In genomic region chr2:238060542-238061309, GRCh38 we compare ENCODE assay signal across 8 cellular contexts. TPM values are rescaled to one million over a fixed set of nuclear protein-coding genes. Genes with fewer than 3 reads are reported as not detected.
A peak's percentile ranks its signal among the peaks of the same experiment; 100 is the strongest.
DNase-seq lines count a peak whose midpoint lies in the region; ATAC-seq and TF ChIP-seq lines count a peak whose summit lies in the region.

Gene SCLY (plus strand): TSS chr2:238061001. CDS start chr2:238061055, 54 bp downstream.

- no peaks in the 10 kb centered on the region for H3K36me3 ChIP-seq in right atrium auricular region
- no peaks in the 10 kb centered on the region for H3K36me3 ChIP-seq in vagina

- TF ChIP-seq CTCF in right atrium auricular region (IDR thresholded peaks at IDR 0.05) (no peak), vagina (IDR thresholded peaks at IDR 0.05) (peak in 1 of 3 experiments; percentile 21)

- H3K9me3 ChIP-seq in right atrium auricular region (no peaks in the 10 kb centered on the region), vagina (no peaks in the 10 kb centered on the region)

- no peaks in the 10 kb centered on the region for H3K27me3 ChIP-seq in right atrium auricular region
- H3K27me3 ChIP-seq in vagina = no peaks in the 10 kb centered on the region

- peak; percentile 89 for TF ChIP-seq POLR2A in GM15510 (IDR thresholded peaks at IDR 0.05; ENCODE audit: borderline replicate concordance, extremely low read depth, insufficient read length)
- peak in 1 of 2 donors; percentile 56 for TF ChIP-seq POLR2A in vagina (IDR thresholded peaks at IDR 0.05)

- peaks cover 0 to 21% of the 10 kb centered on the region in 2 donors for H3K4me1 ChIP-seq in right atrium auricular region
- peaks cover 20% of the 10 kb centered on the region for H3K4me1 ChIP-seq in vagina

- H3K4me3 ChIP-seq in right atrium auricular region (peak within 1 kb of the TSS; percentile 91 to 92), vagina (peak within 1 kb of the TSS; percentile 80 to 84)

- peak within 1 kb of the TSS; percentile 88 for H3K27ac ChIP-seq in angular gyrus (ENCODE audit: low read depth, low read length)
- H3K27ac ChIP-seq in right atrium auricular region = peak within 1 kb of the TSS; percentile 92 to 93
- peak within 1 kb of the TSS; percentile 75 for H3K27ac ChIP-seq in vagina

- ATAC-seq in HG02885 (IDR thresholded peaks at IDR 0.05; ENCODE audit: poor library complexity, unreplicated experiment) = peak; percentile 96

- DNase-seq in NCI-H187 (lab: John Stamatoyannopoulos, UW) (peak; percentile 82 to 88), T-helper 2 cell (peak; percentile 94 to 99 (median 96)), right atrium auricular region (ENCODE audit: low spot score) (peak; percentile 97), pulmonary artery endothelial cell (ENCODE audit: low read depth, low spot score) (peak; percentile 90), vagina (ENCODE audit: extremely low spot score in 2 of 2) (peak in 1 of 2 donors; percentile 98)

- intact Hi-C loops in vagina (cut with DNase I) = loop anchor here (10.0 kb wide), 1 partner anchor 184 kb away; the partner anchor contains the start of gene HES6

RNA-seq across cellular contexts. Expression of gene SCLY, which starts in this region (rescaled TPM):
- total RNA-seq in right atrium auricular region = 10 to 100 TPM in 1 of 2 donors, 1 to 10 TPM in 1; 6.5 to 11.3 TPM
- total RNA-seq in pulmonary artery endothelial cell = 24.5 and 42.0 TPM in 2 replicates
- total RNA-seq in vagina = 13.5 TPM
